Comparison of ENCODE assay signal across 21 cellular contexts in genomic region chr12:20004951-20005350, GRCh38.
"Had no signal": no experiment of that assay in that cellular context is flagged by ENCODE, and none has a peak within 500 bp of the region (broad histone marks: within the 10 kb centered on the region; RNA-seq: fewer than 3 reads in every experiment).

No MANE protein-coding gene starts in this region.

- H3K9me3 ChIP-seq: body of pancreas, pancreas, psoas muscle, sigmoid colon, tibial nerve had no signal

- H3K27me3 ChIP-seq: body of pancreas, foreskin keratinocyte, heart right ventricle, sigmoid colon, tibial nerve had no signal

- H3K4me3 ChIP-seq: body of pancreas, heart right ventricle, pancreas, psoas muscle, sigmoid colon, tibial nerve had no signal

- ATAC-seq: activated CD4-positive, alpha-beta T cell treated with anti-CD3 and anti-CD28 coated beads for 36 hours; activated CD8-positive, alpha-beta memory T cell treated with anti-CD3 and anti-CD28 coated beads, Interleukin-2, amount 10 ng/mL, durations not matched to agents 7 days and 5 days; activated CD8-positive, alpha-beta T cell treated with anti-CD3 and anti-CD28 coated beads, Interleukin-2, amount 10 ng/mL, durations not matched to agents 7 days and 5 days; activated naive CD8-positive, alpha-beta T cell treated with anti-CD3 and anti-CD28 coated beads, Interleukin-2, amount 50 U/mL, for 24 hours; body of pancreas; esophagus mucosa; foreskin keratinocyte; naive thymus-derived CD4-positive, alpha-beta T cell; pancreas; psoas muscle had no signal

- H3K4me1 ChIP-seq: foreskin keratinocyte, psoas muscle, sigmoid colon, tibial nerve had no signal

- DNase-seq: activated CD4-positive, alpha-beta T cell treated with anti-CD3 and anti-CD28 coated beads for 36 hours; activated CD4-positive, CD25-positive, alpha-beta regulatory T cell; activated CD8-positive, alpha-beta memory T cell treated with anti-CD3 and anti-CD28 coated beads, Interleukin-2, amount 10 ng/mL, durations not matched to agents 7 days and 5 days; activated CD8-positive, alpha-beta T cell treated with anti-CD3 and anti-CD28 coated beads, Interleukin-2, amount 10 ng/mL, durations not matched to agents 7 days and 5 days; activated naive CD8-positive, alpha-beta T cell treated with anti-CD3 and anti-CD28 coated beads, Interleukin-2, amount 50 U/mL, for 24 hours; activated T-cell treated with anti-CD3 and anti-CD28 coated beads, Interleukin-2, amount 50 U/mL, for 48 hours; anterior cingulate cortex; body of pancreas; cerebellar nuclear complex; cortex of kidney; heart right ventricle; midbrain; naive thymus-derived CD4-positive, alpha-beta T cell; pancreas; psoas muscle; sigmoid colon; stimulated activated CD4-positive, alpha-beta T cell treated with anti-CD3 and anti-CD28 coated beads, Interleukin-2, amount 100 ng/mL, for 48 hours; stimulated activated naive CD4-positive, alpha-beta T cell treated with Interleukin-2 at 50 U/mL for 16 hours had no signal

- H3K36me3 ChIP-seq: heart right ventricle, pancreas, sigmoid colon, tibial nerve had no signal

- H3K27ac ChIP-seq: body of pancreas, foreskin keratinocyte, heart right ventricle, pancreas, psoas muscle, sigmoid colon, tibial nerve had no signal
